ENCODE assay signal across 10 cellular contexts in genomic region chr1:114154146-114154962, GRCh38. TPM values are rescaled to one million over a fixed set of nuclear protein-coding genes. Genes with fewer than 3 reads are reported as not detected.
DNase-seq lines count a peak whose midpoint lies in the region; ATAC-seq and TF ChIP-seq lines count a peak whose summit lies in the region.
"Had no signal": no experiment of that assay in that cellular context is flagged by ENCODE, and none has a peak within 500 bp of the region (broad histone marks: within the 10 kb centered on the region; RNA-seq: fewer than 3 reads in every experiment).

No MANE protein-coding gene starts in this region.

- peaks cover 38% of the 10 kb centered on the region for H3K4me1 ChIP-seq in neural progenitor cell

- no peak overlapping the region for H3K27ac ChIP-seq in neural progenitor cell

- H3K27me3 ChIP-seq in neural progenitor cell, result peaks cover 27% of the 10 kb centered on the region

- ATAC-seq in HG03521 (IDR thresholded peaks at IDR 0.05; ENCODE audit: unreplicated experiment) (no peak), HG03159 (IDR thresholded peaks at IDR 0.05; ENCODE audit: unreplicated experiment) (no peak), HG03135 (IDR thresholded peaks at IDR 0.05; ENCODE audit: unreplicated experiment) (no peak), HG03045 (IDR thresholded peaks at IDR 0.05; ENCODE audit: unreplicated experiment) (no peak)

- peak overlapping the region; percentile 97 for H3K4me3 ChIP-seq in neural progenitor cell

- peaks cover 51% of the 10 kb centered on the region for H4K20me1 ChIP-seq in neural progenitor cell (ENCODE audit: low read depth)

- no peaks in the 10 kb centered on the region for H3K36me3 Mint-ChIP-seq in neural progenitor cell

- H3K9ac ChIP-seq in neural progenitor cell, result no peak overlapping the region

- peaks cover 26% of the 10 kb centered on the region for H3F3A ChIP-seq in neural progenitor cell (ENCODE audit: low read depth)

- no peak overlapping the region for H2AFZ ChIP-seq in neural progenitor cell (replicated peaks)

- H3K9me3 ChIP-seq in neural progenitor cell (ENCODE audit: low read depth), result no peaks in the 10 kb centered on the region

- peaks cover 38% of the 10 kb centered on the region for H3K27me3 Mint-ChIP-seq in neural progenitor cell (ENCODE audit: insufficient read depth, low read depth)

- no peak overlapping the region for H3K27ac Mint-ChIP-seq in neural progenitor cell

- TF ChIP-seq CTCF in neural progenitor cell (IDR thresholded peaks at IDR 0.05), result no peak

- peak overlapping the region; percentile 98 for H3K4me2 ChIP-seq in neural progenitor cell

- H3K4me1 Mint-ChIP-seq in neural progenitor cell, result peaks cover 25% of the 10 kb centered on the region

- no peaks in the 10 kb centered on the region for H3K36me3 ChIP-seq in neural progenitor cell

- peaks cover 33% of the 10 kb centered on the region for H3K79me2 ChIP-seq in neural progenitor cell (ENCODE audit: low read depth)

- H3K9me3 Mint-ChIP-seq in neural progenitor cell, result no peaks in the 10 kb centered on the region

- DNase-seq in DMS 273 treated with DMSO at 0.1 percent for 48 hours (lab: John Stamatoyannopoulos, UW), result peak; percentile 22
- DNase-seq in NCI-H1105 (lab: John Stamatoyannopoulos, UW), result peak; percentile 49
- DNase-seq in ecto neural progenitor cell (ENCODE audit: low spot score), result peak; percentile 73
- DNase-seq in neural progenitor cell (ENCODE audit: low spot score), result peak; percentile 87
- DNase-seq: stimulated activated CD4-positive, alpha-beta T cell treated with anti-CD3 and anti-CD28 coated beads, Interleukin-4, amount 100 ng/mL, for 24 hours had no signal

- peak overlapping the region; percentile 76 for H3K4me3 Mint-ChIP-seq in neural progenitor cell

RNA-seq across cellular contexts. Expression of gene SYT6, which starts 0.7 kb away (rescaled TPM):
- 8.1 and 13.6 TPM in 2 replicates for total RNA-seq in neural progenitor cell (ENCODE audit: low replicate concordance)
- total RNA-seq: fibroblast of villous mesenchyme had no signal

Comparison
In these comparisons a context has a peak if more than half of its experiments do, and no peak if none do; other contexts are left out.
1. DNase-seq: peak in every context shown above with its lines; median percentile 87 in neural progenitor cell; 73 in ecto neural progenitor cell; 49 in NCI-H1105; 22 in DMS 273 treated with DMSO at 0.1 percent for 48 hours.